Comparison of ENCODE assay signal across 20 cellular contexts in the genomic region with DNA sequence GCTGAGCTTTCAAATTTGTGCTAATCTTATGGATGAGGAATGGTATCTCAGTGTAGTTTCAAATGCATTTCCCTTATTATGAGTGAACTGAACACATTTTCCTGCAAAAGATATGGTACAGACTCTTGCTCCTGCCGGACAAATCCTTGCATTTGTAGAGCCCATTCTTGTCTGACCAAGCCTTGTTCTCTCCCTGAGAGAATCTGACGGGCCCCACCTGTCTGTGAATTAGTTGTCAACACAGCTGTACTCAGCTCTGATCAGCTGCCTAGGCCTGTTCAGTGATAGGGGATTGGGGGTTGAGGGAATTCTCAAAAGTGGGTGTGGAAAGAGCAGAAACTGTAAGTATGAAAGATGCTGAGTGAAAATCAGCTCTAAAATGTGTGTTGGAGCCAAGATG. TPM values are rescaled to one million over a fixed set of nuclear protein-coding genes. Genes with fewer than 3 reads are reported as not detected.
DNase-seq lines count a peak whose midpoint lies in the region; ATAC-seq and TF ChIP-seq lines count a peak whose summit lies in the region.
"Had no signal": no experiment of that assay in that cellular context is flagged by ENCODE, and none has a peak within 500 bp of the region (broad histone marks: within the 10 kb centered on the region; RNA-seq: fewer than 3 reads in every experiment).

No MANE protein-coding gene starts in this region.

- TF ChIP-seq CTCF in glutamatergic neuron (IDR thresholded peaks at IDR 0.05; ENCODE audit: partially characterized antibody, unreplicated experiment) = no peak

- no peak for ATAC-seq in stimulated activated memory B cell treated with anti-CD40 and anti-IgM and Interleukin-4, amounts not matched to agents 10 μg/mL and 1 μg/mL and 100 μg/mL, for 72 hours
- no peak for ATAC-seq in activated T-helper 17 cell treated with anti-CD3 and anti-CD28 coated beads, Interleukin-2, amount 50 U/mL, for 72 hours (replicated peaks)
- no peak for ATAC-seq in HG03354 (IDR thresholded peaks at IDR 0.05; ENCODE audit: poor library complexity, severe bottlenecking, unreplicated experiment)

- peaks cover 10% of the 10 kb centered on the region for H3K27me3 Mint-ChIP-seq in glutamatergic neuron (ENCODE audit: unreplicated experiment)
- H3K27me3 Mint-ChIP-seq in stimulated activated memory B cell treated with anti-CD40 and anti-IgM and Interleukin-4, amounts not matched to agents 10 μg/mL and 1 μg/mL and 100 μg/mL, for 72 hours = peaks cover 33% of the 10 kb centered on the region
- peaks cover 32% of the 10 kb centered on the region for H3K27me3 Mint-ChIP-seq in activated T-helper 17 cell treated with anti-CD3 and anti-CD28 coated beads, Interleukin-2, amount 50 U/mL, for 72 hours

- H3K9me3 Mint-ChIP-seq in glutamatergic neuron (ENCODE audit: unreplicated experiment) = peaks cover 6% of the 10 kb centered on the region
- peaks cover 10% of the 10 kb centered on the region for H3K9me3 Mint-ChIP-seq in stimulated activated memory B cell treated with anti-CD40 and anti-IgM and Interleukin-4, amounts not matched to agents 10 μg/mL and 1 μg/mL and 100 μg/mL, for 72 hours
- H3K9me3 Mint-ChIP-seq in activated T-helper 17 cell treated with anti-CD3 and anti-CD28 coated beads, Interleukin-2, amount 50 U/mL, for 72 hours = no peaks in the 10 kb centered on the region
- H3K9me3 Mint-ChIP-seq: T-helper 2 cell treated with Interferon-gamma antibody and Interleukin-4, amounts not matched to agents 5 μg/mL and 100 μg/mL, for 36 hours had no signal

- peaks cover 15% of the 10 kb centered on the region for H3K36me3 Mint-ChIP-seq in glutamatergic neuron (ENCODE audit: unreplicated experiment)
- no peaks in the 10 kb centered on the region for H3K36me3 Mint-ChIP-seq in stimulated activated memory B cell treated with anti-CD40 and anti-IgM and Interleukin-4, amounts not matched to agents 10 μg/mL and 1 μg/mL and 100 μg/mL, for 72 hours
- H3K36me3 Mint-ChIP-seq in activated T-helper 17 cell treated with anti-CD3 and anti-CD28 coated beads, Interleukin-2, amount 50 U/mL, for 72 hours (ENCODE audit: low read depth) = no peaks in the 10 kb centered on the region
- H3K36me3 Mint-ChIP-seq: CD4-positive, CD25-positive, alpha-beta regulatory T cell had no signal

- peak overlapping the region; percentile 93 for H3K27ac Mint-ChIP-seq in glutamatergic neuron (ENCODE audit: unreplicated experiment)
- no peak overlapping the region for H3K27ac Mint-ChIP-seq in stimulated activated memory B cell treated with anti-CD40 and anti-IgM and Interleukin-4, amounts not matched to agents 10 μg/mL and 1 μg/mL and 100 μg/mL, for 72 hours
- H3K27ac Mint-ChIP-seq in activated T-helper 17 cell treated with anti-CD3 and anti-CD28 coated beads, Interleukin-2, amount 50 U/mL, for 72 hours = no peak overlapping the region
- H3K27ac Mint-ChIP-seq: T-helper 2 cell treated with Interferon-gamma antibody and Interleukin-4, amounts not matched to agents 5 μg/mL and 100 μg/mL, for 36 hours had no signal

- no peak overlapping the region for H3K4me3 Mint-ChIP-seq in glutamatergic neuron (ENCODE audit: unreplicated experiment)
- H3K4me3 Mint-ChIP-seq in stimulated activated memory B cell treated with anti-CD40 and anti-IgM and Interleukin-4, amounts not matched to agents 10 μg/mL and 1 μg/mL and 100 μg/mL, for 72 hours = no peak overlapping the region
- no peak overlapping the region for H3K4me3 Mint-ChIP-seq in activated T-helper 17 cell treated with anti-CD3 and anti-CD28 coated beads, Interleukin-2, amount 50 U/mL, for 72 hours
- H3K4me3 Mint-ChIP-seq: CD4-positive, CD25-positive, alpha-beta regulatory T cell; T-helper 2 cell treated with Interferon-gamma antibody and Interleukin-4, amounts not matched to agents 5 μg/mL and 100 μg/mL, for 36 hours had no signal

- peaks cover 35% of the 10 kb centered on the region for H3K4me1 Mint-ChIP-seq in glutamatergic neuron (ENCODE audit: low read depth, unreplicated experiment)
- H3K4me1 Mint-ChIP-seq in stimulated activated memory B cell treated with anti-CD40 and anti-IgM and Interleukin-4, amounts not matched to agents 10 μg/mL and 1 μg/mL and 100 μg/mL, for 72 hours = peaks cover 13% of the 10 kb centered on the region
- no peaks in the 10 kb centered on the region for H3K4me1 Mint-ChIP-seq in activated T-helper 17 cell treated with anti-CD3 and anti-CD28 coated beads, Interleukin-2, amount 50 U/mL, for 72 hours
- H3K4me1 Mint-ChIP-seq: CD4-positive, CD25-positive, alpha-beta regulatory T cell had no signal

- DNase-seq in NCI-H345 (lab: John Stamatoyannopoulos, UW) = peak; percentile 23
- DNase-seq in NCI-H345 treated with DMSO at 0.1 percent for 48 hours (lab: John Stamatoyannopoulos, UW; ENCODE audit: unreplicated experiment) = no peak
- peak; percentile 22 for DNase-seq in LHCN-M2 (ENCODE audit: low read depth)
- peak; percentile 41 for DNase-seq in NCI-H69 (lab: John Stamatoyannopoulos, UW)
- DNase-seq in glutamatergic neuron = no peak
- DNase-seq: CD4-positive, CD25-positive, alpha-beta regulatory T cell; GM23248; H7; KBM-7; MG63; NCI-H1930; NCI-H2227 treated with DMSO at 0.1 percent for 48 hours; NCI-H526; Right ventricle myocardium superior; RPMI8226; T-helper 1 cell had no signal

RNA-seq across cellular contexts. Expression of a gene that starts 42.8 kb away (rescaled TPM):
- total RNA-seq in LHCN-M2 (2014; rRNA removed) (7.2 and 7.4 TPM in 2 replicates), glutamatergic neuron (ENCODE audit: unreplicated experiment) (47.6 TPM)
- polyA plus RNA-seq in LHCN-M2 (2012) = 4.8 TPM
- total RNA-seq in activated T-helper 17 cell treated with anti-CD3 and anti-CD28 coated beads, Interleukin-2, amount 50 U/mL, for 72 hours = 1 to 10 TPM in 1 of 2 donors, under 1 TPM in 1; 0.73 to 1.2 TPM

Comparison
In these comparisons a context has a peak if more than half of its experiments do, and no peak if none do; other contexts are left out.
1. DNase-seq: peak in NCI-H345 (single experiment), LHCN-M2 (single experiment) and NCI-H69 (single experiment); none in NCI-H345 treated with DMSO at 0.1 percent for 48 hours (single experiment) and glutamatergic neuron (single experiment).